8 cellular contexts compared by ENCODE assay signal in the genomic region with DNA sequence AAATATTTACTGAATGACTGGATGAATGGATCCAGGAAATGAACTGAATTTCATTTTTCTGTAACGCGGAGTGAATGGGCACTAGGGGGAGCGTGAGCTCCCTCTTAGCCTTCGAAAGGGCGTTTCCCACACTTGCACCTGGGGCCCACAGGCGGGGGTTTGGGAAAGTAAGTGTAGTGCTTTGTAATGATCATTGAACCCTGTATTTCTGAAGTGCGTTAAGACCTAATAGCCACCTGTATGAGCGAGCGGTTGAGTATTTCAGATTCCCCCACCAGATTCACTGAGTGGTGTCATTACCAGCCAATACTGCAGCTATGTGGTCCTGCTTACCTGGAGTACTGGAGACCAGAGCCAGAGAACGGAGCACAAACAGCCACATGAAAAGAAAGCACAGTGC. TPM values are rescaled to one million over a fixed set of nuclear protein-coding genes. Genes with fewer than 3 reads are reported as not detected.
A peak's percentile ranks its signal among the peaks of the same experiment; 100 is the strongest.
DNase-seq lines count a peak whose midpoint lies in the region; ATAC-seq, FAIRE-seq and TF ChIP-seq lines count a peak whose summit lies in the region.

No MANE protein-coding gene starts in this region.

- H3K4me2 ChIP-seq in A549, result 0 out of 3 replicates have a peak overlapping the region, but pooled peaks have one; percentile 3

- no peak for TF ChIP-seq EP300 in A549 (IDR thresholded peaks at IDR 0.05)

- H3K27ac ChIP-seq in A549 (no peak overlapping the region), VCaP (no peak overlapping the region), esophagus (ENCODE audit: low read depth in 2 of 2, low read length in 1 of 2) (peak overlapping the region; percentile 67 to 72), spleen (no peak overlapping the region)

- POLR2A ChIA-PET in A549 (lab: Yijun Ruan, JAX), result no interaction called here

- CTCF ChIA-PET in A549 (lab: Yijun Ruan, JAX), result interaction anchor here (1.0 to 3.0 kb wide), 7 partner anchors 9 to 447 kb away, joined by 3 to 8 read pairs (median 5); a partner anchor contains a TSS

- FAIRE-seq in A549 (lab: Jason Lieb, UNC), result no peak

- H3K36me3 ChIP-seq in esophagus (ENCODE audit: control insufficient read depth in 2 of 2, insufficient read depth in 2 of 2, low read length in 1 of 2), result no peaks in the 10 kb centered on the region
- H3K36me3 ChIP-seq in spleen, result peaks cover 0 to 70% (median 5%) of the 10 kb centered on the region in 6 donors

- peaks cover 16% of the 10 kb centered on the region for H3K4me1 ChIP-seq in A549
- H3K4me1 ChIP-seq in esophagus (ENCODE audit: control insufficient read depth in 2 of 2, insufficient read depth in 2 of 2, low read length in 1 of 2), result peaks cover 0 to 5% of the 10 kb centered on the region in 2 donors
- peaks cover 6 to 73% (median 30%) of the 10 kb centered on the region in 6 donors for H3K4me1 ChIP-seq in spleen

- peak; percentile 45 to 55; a peak in 4 of 5 replicates for TF ChIP-seq RAD21 in A549 (conservative IDR thresholded peaks at IDR 0.05 in 1 of 2, IDR thresholded peaks at IDR 0.05 in 1 of 2)

- TF ChIP-seq CTCF in A549 (IDR thresholded peaks at IDR 0.05) (peak; percentile 54), GM12873 (IDR thresholded peaks at IDR 0.05; ENCODE audit: insufficient read depth, low read depth, low read length, missing control alignments) (peak; percentile 72), VCaP (conservative IDR thresholded peaks at IDR 0.05) (peak; percentile 65), spleen (IDR thresholded peaks at IDR 0.05 in 8 of 11, conservative IDR thresholded peaks at IDR 0.05 in 3 of 11) (peak in 9 of 11 experiments; percentile 24 to 63 (median 54))

- H3K27me3 ChIP-seq in esophagus (ENCODE audit: control insufficient read depth in 1 of 2, insufficient read depth in 2 of 2, low read length in 2 of 2) (no peaks in the 10 kb centered on the region), spleen (replicated peaks in 1 of 7) (no peaks in the 10 kb centered on the region)

- TF ChIP-seq POLR2A in A549 (IDR thresholded peaks at IDR 0.05; ENCODE audit: low read length) (no peak), spleen (IDR thresholded peaks at IDR 0.05) (no peak)

- DNase-seq in A549 (ENCODE audit: low read depth in 1 of 2, low spot score in 1 of 2) (peak; percentile 32 to 54), NCI-H1092 (lab: John Stamatoyannopoulos, UW) (peak; percentile 21), spleen (peak; percentile 75)

- ATAC-seq in A549, result peak; percentile 74 to 86
- no peak for ATAC-seq in HG02981 (IDR thresholded peaks at IDR 0.05; ENCODE audit: unreplicated experiment)
- ATAC-seq in HG03097 (IDR thresholded peaks at IDR 0.05; ENCODE audit: low FRiP score, unreplicated experiment), result no peak

- intact Hi-C loops in spleen (cut with DNase I; ENCODE audit: low total_unique reads), result no loop called here

- WGBS in A549 (ENCODE audit: missing lambda C conversion rate), result 30% methylated on average over 10 of the region's 10 CpGs
- 28 to 31% methylated on average over 10 of the region's 10 CpGs for WGBS in esophagus, 2 donors
- 30 to 41% (median 36%) methylated on average over 10 of the region's 10 CpGs for WGBS in spleen, 5 donors

- H3K9me3 ChIP-seq in A549, result no peaks in the 10 kb centered on the region
- no peaks in the 10 kb centered on the region for H3K9me3 ChIP-seq in esophagus (ENCODE audit: control insufficient read depth in 2 of 2, insufficient read depth in 1 of 2, low read depth in 1 of 2, low read length in 1 of 2)
- no peaks in the 10 kb centered on the region for H3K9me3 ChIP-seq in spleen

- H3K4me3 ChIP-seq in A549, result no peak overlapping the region
- no peak overlapping the region for H3K4me3 ChIP-seq in esophagus (ENCODE audit: low read depth in 1 of 2, low read length in 2 of 2)
- no peak overlapping the region for H3K4me3 ChIP-seq in spleen

TF ChIP-seq in A549, 52 proteins besides CTCF, POLR2A, EP300 and RAD21:
- TF ChIP-seq RCOR1 (IDR thresholded peaks at IDR 0.05; ENCODE audit: low read depth, low read length) (no peak), SMC3 (IDR thresholded peaks at IDR 0.05) (peak; percentile 54)

RNA-seq across cellular contexts. Expression of a gene that starts 10.5 kb away (rescaled TPM):
- polyA plus RNA-seq in A549 (2011; rRNA removed), result 0.63 and 1.1 TPM in 2 replicates
- polyA plus RNA-seq in A549 (2012; cell fraction: cytosol; rRNA removed), result 0.49 TPM in 2 replicates
- polyA plus RNA-seq in A549 (2012; cell fraction: nucleus; rRNA removed), result 0.31 and 0.50 TPM in 2 replicates
- 0.89 to 1.0 TPM (median 0.92 TPM) in 3 replicates for polyA plus RNA-seq in A549 (2017; fragmentation: RNase III; extraction: RNeasy Plus Mini Kit Qiagen cat#74134 plus additional on column Dnase treatment)
- polyA minus RNA-seq in A549 (2011; rRNA and poly(A)+ RNA removed), result 0.66 and 0.68 TPM in 2 replicates
- polyA plus RNA-seq in esophagus, result 1 to 10 TPM; 2.4 to 2.6 TPM
- total RNA-seq in spleen, result 10 to 100 TPM; 13.2 to 48.3 (median 19.5) TPM
- polyA plus RNA-seq in spleen, result 1 to 10 TPM; 5.9 to 8.5 (median 6.4) TPM

RNA-seq across cellular contexts. Expression of a gene that starts 15.8 kb away (rescaled TPM):
- polyA plus RNA-seq in A549 (2011; rRNA removed) (174 and 232 TPM in 2 replicates), A549 (2017; fragmentation: RNase III; extraction: RNeasy Plus Mini Kit Qiagen cat#74134 plus additional on column Dnase treatment) (130 to 136 TPM (median 133 TPM) in 3 replicates), esophagus (100 to 1,000 TPM; 168 to 183 TPM), spleen (100 to 1,000 TPM in 2 of 3 donors, 10 to 100 TPM in 1; 81.8 to 131 (median 126) TPM)
- polyA plus RNA-seq in A549 (2012; cell fraction: cytosol; rRNA removed), result 101 and 110 TPM in 2 replicates
- 33.4 and 56.6 TPM in 2 replicates for polyA plus RNA-seq in A549 (2012; cell fraction: nucleus; rRNA removed)
- 51.4 and 52.3 TPM in 2 replicates for polyA minus RNA-seq in A549 (2011; rRNA and poly(A)+ RNA removed)
- 10 to 100 TPM; 61.3 to 91.3 (median 71.3) TPM for total RNA-seq in spleen

Comparison
In these comparisons a context has a peak if more than half of its experiments do, and no peak if none do; other contexts are left out.
1. ATAC-seq: peak in A549 (2 of 2); none in HG02981 (single experiment) and HG03097 (single experiment).
2. DNase-seq: peak in every context shown above with its lines; median percentile 75 in spleen; 43 in A549; 21 in NCI-H1092.
3. H3K27ac ChIP-seq: peak in esophagus (2 of 2); none in A549 (0 of 2), VCaP (single experiment) and spleen (0 of 8).
4. Peak in every context shown above with its lines, with median percentiles within 50 percentile points of each other: CTCF ChIP-seq.